14 cellular contexts compared by ENCODE assay signal in genomic region chr1:179817789-179818188, GRCh38. TPM values are rescaled to one million over a fixed set of nuclear protein-coding genes. Genes with fewer than 3 reads are reported as not detected.
DNase-seq lines count a peak whose midpoint lies in the region; ATAC-seq and TF ChIP-seq lines count a peak whose summit lies in the region.
"Had no signal": no experiment of that assay in that cellular context is flagged by ENCODE, and none has a peak within 500 bp of the region (broad histone marks: within the 10 kb centered on the region; RNA-seq: fewer than 3 reads in every experiment).

No MANE protein-coding gene starts in this region.

- H3K4me3 ChIP-seq in suprapubic skin: no peak overlapping the region
- H3K4me3 ChIP-seq: A549 had no signal

- TF ChIP-seq CTCF in suprapubic skin (IDR thresholded peaks at IDR 0.05): no peak

- WGBS in suprapubic skin: 81% methylated on average over 6 of the region's 8 CpGs

- peaks cover 21% of the 10 kb centered on the region for H3K4me1 ChIP-seq in suprapubic skin

- no peak for TF ChIP-seq EP300 in suprapubic skin (IDR thresholded peaks at IDR 0.05)

- intact Hi-C loops in Right ventricle myocardium inferior (cut with DNase I) (loop anchor here (5.0 kb wide), 1 partner anchor 65 kb away; the partner anchor contains the start of gene TOR1AIP1), cardiac septum (cut with DNase I) (loop anchor here (5.0 kb wide), 1 partner anchor 135 kb away; the partner anchor contains the start of gene CEP350)

- TF ChIP-seq POLR2A in suprapubic skin (IDR thresholded peaks at IDR 0.05): no peak

- no peak overlapping the region for H3K27ac ChIP-seq in suprapubic skin
- H3K27ac ChIP-seq: A549, neutrophil had no signal

- H3K9me3 ChIP-seq in suprapubic skin: no peaks in the 10 kb centered on the region
- H3K9me3 ChIP-seq: A549, neutrophil had no signal

- no peaks in the 10 kb centered on the region for H3K36me3 ChIP-seq in suprapubic skin
- H3K36me3 ChIP-seq: neutrophil had no signal

- ATAC-seq in Right ventricle myocardium inferior (peak; percentile 77), GM21786 (IDR thresholded peaks at IDR 0.05; ENCODE audit: unreplicated experiment) (no peak), GM19328 (IDR thresholded peaks at IDR 0.05; ENCODE audit: unreplicated experiment) (no peak)
- ATAC-seq: A549 had no signal

- no peaks in the 10 kb centered on the region for H3K27me3 ChIP-seq in suprapubic skin
- H3K27me3 ChIP-seq: neutrophil had no signal

- peak; percentile 88 for DNase-seq in Right ventricle myocardium inferior (ENCODE audit: missing footprints)
- no peak for DNase-seq in cardiac septum (ENCODE audit: low spot score)
- DNase-seq in epidermal melanocyte (ENCODE audit: insufficient read length, low spot score): peak; percentile 40
- peak; percentile 5 for DNase-seq in kidney tubule cell (ENCODE audit: low spot score)
- peak; percentile 48 to 75 for DNase-seq in suprapubic skin (ENCODE audit: low spot score in 2 of 2)
- no peak for DNase-seq in middle frontal gyrus (ENCODE audit: extremely low spot score, low spot score)
- DNase-seq: activated gamma-delta T cell, Calu3, SIG-M5, substantia nigra had no signal

RNA-seq across cellular contexts. Expression of gene TOR1AIP2, which starts 59.8 kb away (rescaled TPM):
- total RNA-seq in Right ventricle myocardium inferior (48.8 TPM), cardiac septum (45.5 TPM), suprapubic skin (10 to 100 TPM; 68.0 to 91.5 (median 78.3) TPM)

Comparison
In these comparisons a context has a peak if more than half of its experiments do, and no peak if none do; other contexts are left out.
1. DNase-seq: peak in Right ventricle myocardium inferior (single experiment), epidermal melanocyte (single experiment), kidney tubule cell (single experiment) and suprapubic skin (2 of 2); none in cardiac septum (single experiment) and middle frontal gyrus (single experiment).